Comparison of ENCODE assay signal across 18 cellular contexts in genomic region chrX:154529206-154529612, GRCh38. TPM values are rescaled to one million over a fixed set of nuclear protein-coding genes. Genes with fewer than 3 reads are reported as not detected.
DNase-seq lines count a peak whose midpoint lies in the region; TF ChIP-seq lines count a peak whose summit lies in the region.
"Had no signal": no experiment of that assay in that cellular context is flagged by ENCODE, and none has a peak within 500 bp of the region (broad histone marks: within the 10 kb centered on the region; RNA-seq: fewer than 3 reads in every experiment).

No MANE protein-coding gene starts in this region.

- no peaks in the 10 kb centered on the region for H3K9me3 ChIP-seq in mesenchymal stem cell (ENCODE audit: control insufficient read depth, low read length)

- H3K27ac ChIP-seq in mesenchymal stem cell (ENCODE audit: low read length, poor library complexity, severe bottlenecking): no peak overlapping the region

- no peak overlapping the region for H2BK5ac ChIP-seq in mesenchymal stem cell (ENCODE audit: low read depth, low read length, poor library complexity, severe bottlenecking)

- H3K36me3 ChIP-seq in mesenchymal stem cell (ENCODE audit: control insufficient read depth in 1 of 2, insufficient read depth in 2 of 2, low read depth in 1 of 2, low read length in 2 of 2): peaks cover 21 to 34% of the 10 kb centered on the region in 2 experiments

- H3K4me1 ChIP-seq in mesenchymal stem cell (ENCODE audit: control insufficient read depth, insufficient read depth, low read depth, low read length): peaks cover 23% of the 10 kb centered on the region

- H4K91ac ChIP-seq in mesenchymal stem cell (ENCODE audit: low read length): peak overlapping the region; percentile 39

- peak overlapping the region; percentile 41 for H3K9ac ChIP-seq in mesenchymal stem cell (ENCODE audit: low read length)

- POLR2A ChIA-PET in HEK293T (lab: Yijun Ruan, JAX): no interaction called here

- in situ Hi-C loops in ACHN (cut with HindIII; ENCODE audit: low pct_ligation_motif_present, low pct_unique_long_range_greater_than_20kb, low sequenced_read_pairs): no loop called here

- peak overlapping the region; percentile 64 for H4K8ac ChIP-seq in mesenchymal stem cell (ENCODE audit: low read length)

- no peak overlapping the region for H2BK12ac ChIP-seq in mesenchymal stem cell (ENCODE audit: low read length in 2 of 2)

- H3K4me2 ChIP-seq in mesenchymal stem cell (ENCODE audit: low read length, poor library complexity, severe bottlenecking): no peak overlapping the region

- no peak overlapping the region for H2AFZ ChIP-seq in mesenchymal stem cell (ENCODE audit: low read depth, low read length)

- H2BK15ac ChIP-seq in mesenchymal stem cell (ENCODE audit: low read depth, poor library complexity, severe bottlenecking): no peak overlapping the region

- no peak overlapping the region for H3K23ac ChIP-seq in mesenchymal stem cell (ENCODE audit: low read length in 2 of 2)

- no peaks in the 10 kb centered on the region for H3K79me1 ChIP-seq in mesenchymal stem cell (replicated peaks; ENCODE audit: low read length, poor library complexity, severe bottlenecking)

- H3K4me3 ChIP-seq in mesenchymal stem cell (ENCODE audit: insufficient read depth in 1 of 2, low read depth in 1 of 2, low read length in 2 of 2): no peak overlapping the region
- H3K4me3 ChIP-seq: coronary artery, lung had no signal

- peak overlapping the region in 1 of 2 experiments; percentile 5 for H3K18ac ChIP-seq in mesenchymal stem cell (ENCODE audit: low read depth in 1 of 2, low read length in 2 of 2)

- WGBS in mesenchymal stem cell: 70% methylated on average over 6 of the region's 6 CpGs

- H2AK5ac ChIP-seq in mesenchymal stem cell (ENCODE audit: low read length, severe bottlenecking): no peak overlapping the region

- H3K4ac ChIP-seq in mesenchymal stem cell (ENCODE audit: low read depth in 1 of 2, low read length in 2 of 2): no peak overlapping the region

- H3K14ac ChIP-seq in mesenchymal stem cell (ENCODE audit: low read length in 2 of 2): no peak overlapping the region

- peak; percentile 32 for DNase-seq in ACHN
- DNase-seq in HEK293T (ENCODE audit: extremely low spot score): no peak
- DNase-seq in amniotic epithelial cell (ENCODE audit: low read depth): peak; percentile 54
- DNase-seq in mesenchymal stem cell: peak; percentile 53
- DNase-seq in NOMO-1 treated with DMSO at 0.1 percent for 48 hours (lab: John Stamatoyannopoulos, UW; ENCODE audit: unreplicated experiment): no peak
- no peak for DNase-seq in COLO668 (lab: John Stamatoyannopoulos, UW; ENCODE audit: unreplicated experiment)
- no peak for DNase-seq in central memory CD4-positive, alpha-beta T cell
- DNase-seq in stimulated activated CD4-positive, alpha-beta T cell treated with anti-CD3 and anti-CD28 coated beads, Interleukin-12 subunit alpha, Interleukin-12 subunit beta, amount 100 ng/mL, for 4 hours: no peak
- DNase-seq: activated CD4-positive, alpha-beta T cell treated with anti-CD3 and anti-CD28 coated beads, Interleukin-2, amount 10 ng/mL, durations not matched to agents 24 days and 14 days; activated CD8-positive, alpha-beta memory T cell treated with anti-CD3 and anti-CD28 coated beads, Interleukin-2, amount 10 ng/mL, durations not matched to agents 7 days and 5 days; activated naive CD8-positive, alpha-beta T cell treated with anti-CD3 and anti-CD28 coated beads for 36 hours; CD4-positive, CD25-positive, alpha-beta regulatory T cell; islet precursor cell; NCI-H748 treated with DMSO at 0.1 percent for 48 hours; occipital lobe; PC-3 had no signal

- H2BK120ac ChIP-seq in mesenchymal stem cell (ENCODE audit: low read depth, low read length): no peak overlapping the region

- peaks cover 0 to 21% of the 10 kb centered on the region in 2 experiments for H3K27me3 ChIP-seq in mesenchymal stem cell (ENCODE audit: control insufficient read depth in 1 of 2, insufficient read depth in 1 of 2, low read length in 2 of 2)

- CTCF ChIA-PET in HEK293T (lab: Yijun Ruan, JAX): interaction anchor here (0.6 kb wide), 1 partner anchor 394 kb away, joined by 4 read pairs; no protein-coding TSS in a partner anchor

TF ChIP-seq in HEK293T, 16 proteins besides CTCF, POLR2A, EP300 and RAD21:
- TF ChIP-seq FOXA1 (IDR thresholded peaks at IDR 0.05): no peak
- peak; percentile 88 for TF ChIP-seq ZNF384 (IDR thresholded peaks at IDR 0.05)

RNA-seq across cellular contexts. Expression of gene FAM3A, which starts 13.2 kb away (rescaled TPM):
- 27.0 TPM for polyA plus RNA-seq in mesenchymal stem cell (2013, experiment 1 of 2)
- polyA plus RNA-seq in mesenchymal stem cell (2013, experiment 2 of 2): 24.3 TPM

RNA-seq across cellular contexts. Expression of gene G6PD, which starts 17.4 kb away (rescaled TPM):
- 165 TPM for polyA plus RNA-seq in mesenchymal stem cell (2013, experiment 1 of 2)
- 165 TPM for polyA plus RNA-seq in mesenchymal stem cell (2013, experiment 2 of 2)

RNA-seq across cellular contexts. Expression of gene IKBKG, which starts 18.2 kb away (rescaled TPM):
- polyA plus RNA-seq in mesenchymal stem cell (2013, experiment 1 of 2): 23.0 TPM
- 21.9 TPM for polyA plus RNA-seq in mesenchymal stem cell (2013, experiment 2 of 2)

RNA-seq across cellular contexts. Expression of gene SLC10A3, which starts 38.8 kb away (rescaled TPM):
- polyA plus RNA-seq in mesenchymal stem cell (2013, experiment 1 of 2): 27.5 TPM
- 27.3 TPM for polyA plus RNA-seq in mesenchymal stem cell (2013, experiment 2 of 2)

RNA-seq across cellular contexts. Expression of gene UBL4A, which starts 42.8 kb away (rescaled TPM):
- polyA plus RNA-seq in mesenchymal stem cell (2013, experiment 1 of 2): 17.7 TPM
- polyA plus RNA-seq in mesenchymal stem cell (2013, experiment 2 of 2): 18.3 TPM

Comparison
In these comparisons a context has a peak if more than half of its experiments do, and no peak if none do; other contexts are left out.
1. DNase-seq: peak in ACHN (single experiment), amniotic epithelial cell (single experiment) and mesenchymal stem cell (single experiment); none in HEK293T (single experiment), NOMO-1 treated with DMSO at 0.1 percent for 48 hours (single experiment), COLO668 (single experiment), central memory CD4-positive, alpha-beta T cell (single experiment) and stimulated activated CD4-positive, alpha-beta T cell treated with anti-CD3 and anti-CD28 coated beads, Interleukin-12 subunit alpha, Interleukin-12 subunit beta, amount 100 ng/mL, for 4 hours (single experiment).